ENCODE assay signal across 8 cellular contexts in the genomic region with DNA sequence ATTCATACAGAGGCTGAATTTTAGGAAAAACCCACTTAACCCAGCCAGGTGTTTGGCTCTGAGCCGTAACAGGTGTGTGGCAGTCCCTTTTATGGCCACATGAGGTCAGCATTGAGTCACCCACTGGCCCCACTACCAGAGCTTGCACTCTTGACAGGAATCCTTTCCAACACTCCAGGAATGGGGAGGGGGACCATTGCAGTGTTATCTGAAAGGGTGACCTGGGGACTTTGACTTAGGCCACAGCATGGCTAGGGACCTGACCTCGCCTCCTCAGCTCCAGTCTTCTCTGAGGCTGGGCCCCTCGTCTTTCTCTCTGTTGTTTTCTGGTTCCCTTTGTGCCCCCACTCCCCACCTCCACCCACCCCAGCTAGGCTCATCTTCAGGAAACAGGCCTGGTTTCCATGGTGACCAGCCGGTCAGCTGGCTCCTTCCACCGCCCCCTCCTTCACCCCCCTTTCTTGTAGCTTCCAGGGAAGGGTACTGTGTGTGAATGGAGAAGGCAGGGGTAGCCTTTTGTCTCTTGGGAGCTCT. TPM values are rescaled to one million over a fixed set of nuclear protein-coding genes. Genes with fewer than 3 reads are reported as not detected.
A peak's percentile ranks its signal among the peaks of the same experiment; 100 is the strongest.
DNase-seq lines count a peak whose midpoint lies in the region; ATAC-seq, FAIRE-seq and TF ChIP-seq lines count a peak whose summit lies in the region.

No MANE protein-coding gene starts in this region.

- TF ChIP-seq RAD21 in SK-N-SH (IDR thresholded peaks at IDR 0.05; ENCODE audit: low read length) (peak; percentile 96), K562 (CRISPR knock-in tag; conservative IDR thresholded peaks at IDR 0.05 in 1 of 2, IDR thresholded peaks at IDR 0.05 in 1 of 2) (peak; percentile 82 to 95)

- in situ Hi-C loops in K562 (cut with MboI): loop anchor here (5.0 kb wide), 1 partner anchor 74 kb away; a partner anchor contains a TSS

- no peak overlapping the region for H2AFZ ChIP-seq in KMS-11 (ENCODE audit: low read depth)
- H2AFZ ChIP-seq in SK-N-SH (ENCODE audit: low read depth): no peak overlapping the region
- no peak overlapping the region for H2AFZ ChIP-seq in K562 (ENCODE audit: low read depth, low read length)
- no peak overlapping the region for H2AFZ ChIP-seq in keratinocyte (ENCODE audit: control insufficient read depth, low read length)

- H3K79me2 ChIP-seq in DOHH2 (ENCODE audit: control insufficient read depth, low read length) (peaks cover 19% of the 10 kb centered on the region), KMS-11 (ENCODE audit: insufficient read depth, low read depth) (peaks cover 21% of the 10 kb centered on the region), SK-N-SH (ENCODE audit: insufficient read depth) (peaks cover 14% of the 10 kb centered on the region; the same call in 1 of the 2 replicates), K562 (ENCODE audit: control insufficient read depth, insufficient read depth, low read length) (peaks cover 17% of the 10 kb centered on the region), keratinocyte (ENCODE audit: control insufficient read depth, insufficient read depth, low read length) (peaks cover 17% of the 10 kb centered on the region)

- POLR2A ChIA-PET in SK-N-SH (lab: Yijun Ruan, JAX): interaction anchor here (0.6 to 1.4 kb wide), 6 partner anchors 11 to 119 kb away, joined by 3 to 9 read pairs (median 4); a partner anchor contains a TSS
- POLR2A ChIA-PET in K562 (lab: Yijun Ruan, JAX): interaction anchor here (0.6 to 8.2 kb wide), 16 partner anchors 12 to 639 kb away, joined by 3 to 69 read pairs (median 4); a partner anchor contains a TSS

- TF ChIP-seq POLR2A in K562 (conservative IDR thresholded peaks at IDR 0.05): no peak

- H3K9me1 ChIP-seq in K562 (ENCODE audit: control insufficient read depth, insufficient read depth, low read length) (no peaks in the 10 kb centered on the region), keratinocyte (ENCODE audit: control insufficient read depth, extremely low read depth, insufficient read depth, low read length) (no peaks in the 10 kb centered on the region)

- no peaks in the 10 kb centered on the region for H3K9me2 ChIP-seq in DOHH2 (replicated peaks; ENCODE audit: control insufficient read depth, low read length)
- no peaks in the 10 kb centered on the region for H3K9me2 ChIP-seq in SK-N-SH

- TF ChIP-seq CTCF in DOHH2 (IDR thresholded peaks at IDR 0.05; ENCODE audit: low read depth, low read length, poor library complexity, severe bottlenecking): peak; percentile 96
- TF ChIP-seq CTCF in KMS-11 (conservative IDR thresholded peaks at IDR 0.05; ENCODE audit: low read depth, low read length): peak; percentile 96
- TF ChIP-seq CTCF in SK-N-SH (IDR thresholded peaks at IDR 0.05): peak; percentile 98
- TF ChIP-seq CTCF in K562 (IDR thresholded peaks at IDR 0.05 in 2 of 3, conservative IDR thresholded peaks at IDR 0.05 in 1 of 3; ENCODE audit: insufficient read depth in 2 of 3, low read depth in 1 of 3, low read length in 3 of 3): peak; percentile 94 to 99 (median 97)
- TF ChIP-seq CTCF in keratinocyte (optimal IDR thresholded peaks at IDR 0.05 in 1 of 3, IDR thresholded peaks at IDR 0.05 in 1 of 3, conservative IDR thresholded peaks at IDR 0.05 in 1 of 3; ENCODE audit: extremely low read depth in 1 of 3, insufficient read depth in 2 of 3, low read length in 3 of 3): peak; percentile 94 to 98 (median 94)

- CTCF ChIA-PET in SK-N-SH (lab: Yijun Ruan, JAX): interaction anchor here (0.5 to 9.1 kb wide), 38 partner anchors 10 to 226 kb away, joined by 3 to 238 read pairs (median 4); a partner anchor contains a TSS
- CTCF ChIA-PET in K562 (lab: Yijun Ruan, JAX; ENCODE audit: low intra/inter-chr PET ratio): interaction anchor here (0.7 to 4.6 kb wide), 5 partner anchors 30 to 188 kb away, joined by 3 to 61 read pairs (median 5); no protein-coding TSS in a partner anchor

- H3K27me3 ChIP-seq in DOHH2 (ENCODE audit: control insufficient read depth, low read length): peaks cover 45% of the 10 kb centered on the region
- H3K27me3 ChIP-seq in KMS-11 (ENCODE audit: insufficient read depth, low read depth): peaks cover 35% of the 10 kb centered on the region
- peaks cover 36% of the 10 kb centered on the region for H3K27me3 ChIP-seq in SK-N-SH (ENCODE audit: insufficient read depth)
- peaks cover 33 to 38% of the 10 kb centered on the region in 2 experiments for H3K27me3 ChIP-seq in K562 (ENCODE audit: control insufficient read depth in 2 of 2, insufficient read depth in 2 of 2, low read length in 2 of 2)
- peaks cover 39% of the 10 kb centered on the region for H3K27me3 ChIP-seq in keratinocyte (ENCODE audit: control insufficient read depth, extremely low read depth, insufficient read depth, low read length)

- intact Hi-C loops in K562 (cut with micrococcal nuclease): loop anchor here (1.0 to 5.0 kb wide), 4 partner anchors 36 to 189 kb away; no protein-coding TSS in a partner anchor

- H3K4me3 ChIP-seq in DOHH2 (ENCODE audit: low read length) (no peak overlapping the region), KMS-11 (IDR thresholded peaks at IDR 0.05; ENCODE audit: insufficient read depth, low read depth, low read length) (no peak overlapping the region), SK-N-SH (ENCODE audit: low read depth in 2 of 2, low read length in 1 of 2) (peak overlapping the region in 1 of 2 experiments; percentile 28; a peak in 1 of 4 replicates), K562 (no peak overlapping the region), keratinocyte (ENCODE audit: control insufficient read depth in 2 of 3, extremely low read depth in 1 of 3, insufficient read depth in 2 of 3, low read depth in 1 of 3, low read length in 3 of 3) (no peak overlapping the region)

- H3K9me3 ChIP-seq in DOHH2 (ENCODE audit: control insufficient read depth, insufficient read depth, low read length) (no peaks in the 10 kb centered on the region), SK-N-SH (no peaks in the 10 kb centered on the region), K562 (replicated peaks; ENCODE audit: control insufficient read depth, insufficient read depth, low read depth, low read length) (no peaks in the 10 kb centered on the region), keratinocyte (ENCODE audit: control insufficient read depth, low read depth, low read length) (no peaks in the 10 kb centered on the region)

- no peak overlapping the region for H3K4me2 ChIP-seq in DOHH2 (ENCODE audit: low read length)
- H3K4me2 ChIP-seq in KMS-11: no peak overlapping the region; the same call in 1 of the 2 replicates
- no peak overlapping the region for H3K4me2 ChIP-seq in SK-N-SH
- no peak overlapping the region for H3K4me2 ChIP-seq in K562 (ENCODE audit: insufficient read depth, low read length)
- no peak overlapping the region for H3K4me2 ChIP-seq in keratinocyte (ENCODE audit: control insufficient read depth, extremely low read depth, insufficient read depth, low read depth, low read length)

- H3K27ac ChIP-seq in DOHH2 (ENCODE audit: low read depth, low read length) (no peak overlapping the region), KMS-11 (no peak overlapping the region), SK-N-SH (ENCODE audit: low read depth in 2 of 2, low read length in 1 of 2) (no peak overlapping the region), K562 (ENCODE audit: extremely low read depth, low read depth, low read length) (no peak overlapping the region), keratinocyte (ENCODE audit: control insufficient read depth, insufficient read depth, low read length) (no peak overlapping the region)

- FAIRE-seq in K562 (lab: Jason Lieb, UNC): peak; percentile 92
- FAIRE-seq in keratinocyte (lab: Jason Lieb, UNC): peak; percentile 49

- DNase-seq in SK-N-SH (peak; percentile 75), K562 (ENCODE audit: extremely low read depth in 1 of 4, low spot score in 3 of 4) (peak; percentile 76 to 79 (median 78)), keratinocyte (ENCODE audit: low read depth, low spot score) (no peak)
- peak; percentile 78 for DNase-seq in stimulated activated CD8-positive, alpha-beta memory T cell treated with anti-CD3 and anti-CD28 coated beads, Interleukin-4, amount 100 ng/mL, for 48 hours

- ATAC-seq in K562: peak; percentile 56
- ATAC-seq in HG02840 (IDR thresholded peaks at IDR 0.05; ENCODE audit: low FRiP score, unreplicated experiment): no peak
- ATAC-seq in HG02798 (IDR thresholded peaks at IDR 0.05; ENCODE audit: poor library complexity, unreplicated experiment): no peak

- BruUV-seq in K562 (replicated peaks; lab: Mats Ljungman, UMichigan): no TSS peak

- H3K4me1 ChIP-seq in DOHH2 (ENCODE audit: control insufficient read depth, low read length) (peaks cover 46% of the 10 kb centered on the region), KMS-11 (ENCODE audit: low read depth, poor library complexity, severe bottlenecking) (peaks cover 24% of the 10 kb centered on the region), SK-N-SH (ENCODE audit: control insufficient read depth in 1 of 2, insufficient read depth in 2 of 2, low read depth in 1 of 2, low read length in 1 of 2) (peaks cover 15 to 37% of the 10 kb centered on the region in 2 experiments; a peak in 2 of 4 replicates), K562 (replicated peaks in 1 of 2; ENCODE audit: control insufficient read depth in 2 of 2, insufficient read depth in 2 of 2, low read length in 2 of 2) (peaks cover 15 to 34% of the 10 kb centered on the region in 2 experiments; a peak in 4 of 5 replicates), keratinocyte (ENCODE audit: control insufficient read depth, extremely low read depth, insufficient read depth, low read length) (peaks cover 23% of the 10 kb centered on the region)

- H3K9ac ChIP-seq in KMS-11: no peak overlapping the region
- H3K9ac ChIP-seq in SK-N-SH: no peak overlapping the region
- no peak overlapping the region for H3K9ac ChIP-seq in K562 (ENCODE audit: insufficient read depth in 1 of 2, low read depth in 2 of 2, low read length in 2 of 2)
- no peak overlapping the region for H3K9ac ChIP-seq in keratinocyte (ENCODE audit: control insufficient read depth, extremely low read depth, insufficient read depth, low read length)

- TF ChIP-seq EP300 in SK-N-SH (IDR thresholded peaks at IDR 0.05; ENCODE audit: borderline replicate concordance in 1 of 2, low read depth in 1 of 2, low read length in 1 of 2) (no peak), K562 (IDR thresholded peaks at IDR 0.05; ENCODE audit: low read length) (no peak)

- H4K20me1 ChIP-seq in DOHH2 (ENCODE audit: control insufficient read depth, insufficient read depth, low read depth, low read length) (no peaks in the 10 kb centered on the region), KMS-11 (ENCODE audit: insufficient read depth) (no peaks in the 10 kb centered on the region), SK-N-SH (ENCODE audit: insufficient read depth) (no peaks in the 10 kb centered on the region), K562 (replicated peaks; ENCODE audit: control insufficient read depth, insufficient read depth, low read length) (peaks cover 3% of the 10 kb centered on the region; the same call in 1 of the 2 replicates), keratinocyte (ENCODE audit: control insufficient read depth, extremely low read depth, insufficient read depth, low read length) (peaks cover 3% of the 10 kb centered on the region)

- H3K36me3 ChIP-seq in DOHH2 (ENCODE audit: control insufficient read depth, low read length) (peaks cover 16% of the 10 kb centered on the region), KMS-11 (ENCODE audit: insufficient read depth) (no peaks in the 10 kb centered on the region), SK-N-SH (replicated peaks in 1 of 2; ENCODE audit: control insufficient read depth in 1 of 2, insufficient read depth in 2 of 2, low read length in 1 of 2) (no peaks in the 10 kb centered on the region), K562 (ENCODE audit: control insufficient read depth, insufficient read depth, low read length) (no peaks in the 10 kb centered on the region), keratinocyte (ENCODE audit: control insufficient read depth in 2 of 2, extremely low read depth in 1 of 2, insufficient read depth in 2 of 2, low read length in 2 of 2) (no peaks in the 10 kb centered on the region)

- H3F3A ChIP-seq in DOHH2 (ENCODE audit: control insufficient read depth, insufficient read depth) (peaks cover 22% of the 10 kb centered on the region), SK-N-SH (replicated peaks; ENCODE audit: insufficient read depth) (peaks cover 11% of the 10 kb centered on the region)

- dilution Hi-C loops in keratinocyte (cut with MboI; ENCODE audit: extremely low pct_ligation_motif_present, low sequenced_read_pairs): no loop called here

- WGBS in SK-N-SH (ENCODE audit: low lambda C conversion rate): 21% methylated on average over 5 of the region's 5 CpGs
- 1% methylated on average over 5 of the region's 5 CpGs for WGBS in K562 (ENCODE audit: insufficient coverage, low coverage, missing lambda C conversion rate)

RNA-seq across cellular contexts. Expression of a gene that starts 2.1 kb away (rescaled TPM):
- polyA plus RNA-seq in SK-N-SH (2012; rRNA removed) (0.05 and 0.10 TPM in 2 replicates), K562 (2011; rRNA removed) (not detected in 2 replicates), K562 (2014; fragmentation: Illumina TruSeq; extraction: Trizol) (not detected in 2 replicates), K562 (2014; fragmentation: Nextera tagmentation; extraction: Ambion mirVana) (not detected), K562 (2014; rRNA removed) (not detected in 2 replicates), keratinocyte (not detected in 3 replicates)
- 0.08 and 0.18 TPM in 2 replicates for polyA plus RNA-seq in SK-N-SH (2012; cell fraction: cytosol; rRNA removed)
- polyA plus RNA-seq in SK-N-SH (2012; cell fraction: nucleus; rRNA removed): 0.32 and 0.50 TPM in 2 replicates
- total RNA-seq in K562 (2011; cell fraction: chromatin; rRNA removed; ENCODE audit: low replicate concordance): 0.30 TPM in 1 of 2 replicates, not detected in the other
- under 0.01 and 0.26 TPM in 2 replicates for total RNA-seq in K562 (2011; cell fraction: nucleolus; rRNA removed)
- not detected in 2 replicates for total RNA-seq in K562 (2011; cell fraction: nucleoplasm; rRNA removed)
- total RNA-seq in K562 (2014; rRNA removed) (not detected in 2 replicates), K562 (2014; rRNA removed; fragmentation: Illumina TruSeq; extraction: Trizol) (not detected in 2 replicates), K562 (2015; rRNA removed; fragmentation: Illumina TruSeq; extraction: Trizol) (not detected in 2 replicates), K562 (2021) (not detected in 2 replicates)
- polyA plus RNA-seq in K562 (2011; cell fraction: cytosol; rRNA removed): 0.01 TPM in 1 of 2 replicates, not detected in the other
- polyA plus RNA-seq in K562 (2011; cell fraction: nucleus; rRNA removed): 0.04 TPM in 1 of 2 replicates, not detected in the other
- 0.34 and 0.36 TPM in 2 replicates for polyA plus RNA-seq in K562 (2012)
- polyA minus RNA-seq in K562 (2011; rRNA and poly(A)+ RNA removed): 0.09 TPM in 1 of 2 replicates, not detected in the other
- not detected in 2 replicates for polyA minus RNA-seq in K562 (2011; cell fraction: cytosol; rRNA and poly(A)+ RNA removed)
- polyA minus RNA-seq in K562 (2011; cell fraction: nucleus; rRNA and poly(A)+ RNA removed): not detected in 2 replicates
- polyA plus RNA-seq in keratinocyte (2011; ENCODE audit: low read depth): not detected
- not detected in 2 replicates for polyA plus RNA-seq in keratinocyte (2011; cell fraction: cytosol; rRNA removed)
- not detected in 2 replicates for polyA plus RNA-seq in keratinocyte (2011; cell fraction: nucleus; rRNA removed)
- polyA plus RNA-seq in keratinocyte (2012; ENCODE audit: low replicate concordance): 0.25 TPM in 1 of 2 replicates, not detected in the other
- not detected in 3 replicates for polyA minus RNA-seq in keratinocyte
- polyA minus RNA-seq in keratinocyte (2011; cell fraction: cytosol; rRNA and poly(A)+ RNA removed): not detected
- polyA minus RNA-seq in keratinocyte (2011; cell fraction: nucleus; rRNA and poly(A)+ RNA removed): not detected in 2 replicates

RNA-seq across cellular contexts. Expression of a gene that starts 2.8 kb away (rescaled TPM):
- polyA plus RNA-seq in SK-N-SH (2012; rRNA removed) (5.8 and 6.4 TPM in 2 replicates), K562 (2011; rRNA removed) (11.9 and 12.3 TPM in 2 replicates), K562 (2014; fragmentation: Illumina TruSeq; extraction: Trizol) (10.0 and 12.3 TPM in 2 replicates), K562 (2014; fragmentation: Nextera tagmentation; extraction: Ambion mirVana) (1 to 10 TPM; 2.1 to 2.9 TPM), K562 (2014; rRNA removed) (10.2 and 11.6 TPM in 2 replicates), keratinocyte (5.7 to 7.3 TPM (median 6.5 TPM) in 3 replicates)
- 4.0 and 4.4 TPM in 2 replicates for polyA plus RNA-seq in SK-N-SH (2012; cell fraction: cytosol; rRNA removed)
- 7.8 and 12.0 TPM in 2 replicates for polyA plus RNA-seq in SK-N-SH (2012; cell fraction: nucleus; rRNA removed)
- 10.6 and 17.8 TPM in 2 replicates for total RNA-seq in K562 (2011; cell fraction: chromatin; rRNA removed; ENCODE audit: low replicate concordance)
- total RNA-seq in K562 (2011; cell fraction: nucleolus; rRNA removed): 11.2 and 14.0 TPM in 2 replicates
- total RNA-seq in K562 (2011; cell fraction: nucleoplasm; rRNA removed): 7.4 and 8.2 TPM in 2 replicates
- total RNA-seq in K562 (2014; rRNA removed) (15.7 TPM in 2 replicates), K562 (2014; rRNA removed; fragmentation: Illumina TruSeq; extraction: Trizol) (11.6 and 11.7 TPM in 2 replicates), K562 (2015; rRNA removed; fragmentation: Illumina TruSeq; extraction: Trizol) (14.2 and 14.6 TPM in 2 replicates), K562 (2021) (14.0 and 16.4 TPM in 2 replicates)
- polyA plus RNA-seq in K562 (2011; cell fraction: cytosol; rRNA removed): 10.4 and 28.2 TPM in 2 replicates
- polyA plus RNA-seq in K562 (2011; cell fraction: nucleus; rRNA removed): 9.7 and 14.7 TPM in 2 replicates
- polyA plus RNA-seq in K562 (2012): 11.2 and 13.6 TPM in 2 replicates
- 8.3 and 9.5 TPM in 2 replicates for polyA minus RNA-seq in K562 (2011; rRNA and poly(A)+ RNA removed)
- polyA minus RNA-seq in K562 (2011; cell fraction: cytosol; rRNA and poly(A)+ RNA removed): 9.4 and 10.1 TPM in 2 replicates
- 12.0 and 12.9 TPM in 2 replicates for polyA minus RNA-seq in K562 (2011; cell fraction: nucleus; rRNA and poly(A)+ RNA removed)
- 35.8 TPM for polyA plus RNA-seq in keratinocyte (2011; ENCODE audit: low read depth)
- 7.2 and 8.8 TPM in 2 replicates for polyA plus RNA-seq in keratinocyte (2011; cell fraction: cytosol; rRNA removed)
- polyA plus RNA-seq in keratinocyte (2011; cell fraction: nucleus; rRNA removed): 9.3 and 9.9 TPM in 2 replicates
- 8.9 and 12.1 TPM in 2 replicates for polyA plus RNA-seq in keratinocyte (2012; ENCODE audit: low replicate concordance)
- polyA minus RNA-seq in keratinocyte: 4.1 to 5.6 TPM (median 5.1 TPM) in 3 replicates
- 12.7 TPM for polyA minus RNA-seq in keratinocyte (2011; cell fraction: cytosol; rRNA and poly(A)+ RNA removed)
- polyA minus RNA-seq in keratinocyte (2011; cell fraction: nucleus; rRNA and poly(A)+ RNA removed): 3.7 and 5.3 TPM in 2 replicates

RNA-seq across cellular contexts. Expression of a gene that starts 10.8 kb away (rescaled TPM):
- 125 and 163 TPM in 2 replicates for polyA plus RNA-seq in SK-N-SH (2012; rRNA removed)
- polyA plus RNA-seq in SK-N-SH (2012; cell fraction: cytosol; rRNA removed): 69.7 and 109 TPM in 2 replicates
- 108 and 123 TPM in 2 replicates for polyA plus RNA-seq in SK-N-SH (2012; cell fraction: nucleus; rRNA removed)
- total RNA-seq in K562 (2011; cell fraction: chromatin; rRNA removed; ENCODE audit: low replicate concordance): 26.7 and 95.0 TPM in 2 replicates
- total RNA-seq in K562 (2011; cell fraction: nucleolus; rRNA removed): 138 and 143 TPM in 2 replicates
- total RNA-seq in K562 (2011; cell fraction: nucleoplasm; rRNA removed): 89.1 and 89.6 TPM in 2 replicates
- 43.6 and 59.3 TPM in 2 replicates for total RNA-seq in K562 (2014; rRNA removed)
- total RNA-seq in K562 (2014; rRNA removed; fragmentation: Illumina TruSeq; extraction: Trizol): 31.1 and 38.8 TPM in 2 replicates
- total RNA-seq in K562 (2015; rRNA removed; fragmentation: Illumina TruSeq; extraction: Trizol): 46.0 and 47.1 TPM in 2 replicates
- 53.1 and 54.3 TPM in 2 replicates for total RNA-seq in K562 (2021)
- 50.8 and 53.9 TPM in 2 replicates for polyA plus RNA-seq in K562 (2011; rRNA removed)
- 78.9 and 125 TPM in 2 replicates for polyA plus RNA-seq in K562 (2011; cell fraction: cytosol; rRNA removed)
- 67.9 and 76.7 TPM in 2 replicates for polyA plus RNA-seq in K562 (2011; cell fraction: nucleus; rRNA removed)
- polyA plus RNA-seq in K562 (2012): 57.9 and 70.2 TPM in 2 replicates
- polyA plus RNA-seq in K562 (2014; fragmentation: Illumina TruSeq; extraction: Trizol): 57.6 and 58.9 TPM in 2 replicates
- polyA plus RNA-seq in K562 (2014; fragmentation: Nextera tagmentation; extraction: Ambion mirVana): 10 to 100 TPM; 14.5 to 19.2 TPM
- polyA plus RNA-seq in K562 (2014; rRNA removed): 59.1 and 61.8 TPM in 2 replicates
- 23.7 and 34.2 TPM in 2 replicates for polyA minus RNA-seq in K562 (2011; rRNA and poly(A)+ RNA removed)
- 21.6 and 21.9 TPM in 2 replicates for polyA minus RNA-seq in K562 (2011; cell fraction: cytosol; rRNA and poly(A)+ RNA removed)
- 19.0 and 20.8 TPM in 2 replicates for polyA minus RNA-seq in K562 (2011; cell fraction: nucleus; rRNA and poly(A)+ RNA removed)
- polyA plus RNA-seq in keratinocyte: 69.9 to 118 TPM (median 103 TPM) in 3 replicates
- polyA plus RNA-seq in keratinocyte (2011; ENCODE audit: low read depth): 11.2 TPM
- polyA plus RNA-seq in keratinocyte (2011; cell fraction: cytosol; rRNA removed): 59.9 and 66.5 TPM in 2 replicates
- polyA plus RNA-seq in keratinocyte (2011; cell fraction: nucleus; rRNA removed): 122 and 149 TPM in 2 replicates
- polyA plus RNA-seq in keratinocyte (2012; ENCODE audit: low replicate concordance): 43.9 and 70.5 TPM in 2 replicates
- polyA minus RNA-seq in keratinocyte: 66.7 to 107 TPM (median 100 TPM) in 3 replicates
- 81.3 TPM for polyA minus RNA-seq in keratinocyte (2011; cell fraction: cytosol; rRNA and poly(A)+ RNA removed)
- polyA minus RNA-seq in keratinocyte (2011; cell fraction: nucleus; rRNA and poly(A)+ RNA removed): 64.0 and 74.9 TPM in 2 replicates

RNA-seq across cellular contexts. Expression of a gene that starts 21.3 kb away (rescaled TPM):
- polyA plus RNA-seq in SK-N-SH (2012; rRNA removed) (843 and 1,069 TPM in 2 replicates), K562 (2011; rRNA removed) (2,356 and 2,496 TPM in 2 replicates), K562 (2014; fragmentation: Illumina TruSeq; extraction: Trizol) (3,149 and 3,358 TPM in 2 replicates), K562 (2014; fragmentation: Nextera tagmentation; extraction: Ambion mirVana) (1,000 to 10,000 TPM; 1,975 to 2,865 TPM), K562 (2014; rRNA removed) (1,691 and 1,780 TPM in 2 replicates), keratinocyte (653 to 1,215 TPM (median 1,089 TPM) in 3 replicates)
- polyA plus RNA-seq in SK-N-SH (2012; cell fraction: cytosol; rRNA removed): 915 and 1,057 TPM in 2 replicates
- 744 and 797 TPM in 2 replicates for polyA plus RNA-seq in SK-N-SH (2012; cell fraction: nucleus; rRNA removed)
- total RNA-seq in K562 (2011; cell fraction: chromatin; rRNA removed; ENCODE audit: low replicate concordance): 266 and 322 TPM in 2 replicates
- total RNA-seq in K562 (2011; cell fraction: nucleolus; rRNA removed): 268 and 275 TPM in 2 replicates
- 328 and 337 TPM in 2 replicates for total RNA-seq in K562 (2011; cell fraction: nucleoplasm; rRNA removed)
- total RNA-seq in K562 (2014; rRNA removed) (2,052 and 2,390 TPM in 2 replicates), K562 (2014; rRNA removed; fragmentation: Illumina TruSeq; extraction: Trizol) (2,633 and 2,824 TPM in 2 replicates), K562 (2015; rRNA removed; fragmentation: Illumina TruSeq; extraction: Trizol) (2,220 and 2,262 TPM in 2 replicates), K562 (2021) (2,162 and 2,174 TPM in 2 replicates)
- polyA plus RNA-seq in K562 (2011; cell fraction: cytosol; rRNA removed): 1,126 and 1,804 TPM in 2 replicates
- 568 and 703 TPM in 2 replicates for polyA plus RNA-seq in K562 (2011; cell fraction: nucleus; rRNA removed)
- 1,146 and 2,065 TPM in 2 replicates for polyA plus RNA-seq in K562 (2012)
- 2,497 and 2,549 TPM in 2 replicates for polyA minus RNA-seq in K562 (2011; rRNA and poly(A)+ RNA removed)
- polyA minus RNA-seq in K562 (2011; cell fraction: cytosol; rRNA and poly(A)+ RNA removed): 1,081 and 1,374 TPM in 2 replicates
- 111 and 287 TPM in 2 replicates for polyA minus RNA-seq in K562 (2011; cell fraction: nucleus; rRNA and poly(A)+ RNA removed)
- polyA plus RNA-seq in keratinocyte (2011; ENCODE audit: low read depth): 852 TPM
- 773 and 930 TPM in 2 replicates for polyA plus RNA-seq in keratinocyte (2011; cell fraction: cytosol; rRNA removed)
- 1,009 and 1,163 TPM in 2 replicates for polyA plus RNA-seq in keratinocyte (2011; cell fraction: nucleus; rRNA removed)
- polyA plus RNA-seq in keratinocyte (2012; ENCODE audit: low replicate concordance): 801 and 914 TPM in 2 replicates
- 444 to 942 TPM (median 851 TPM) in 3 replicates for polyA minus RNA-seq in keratinocyte
- 482 TPM for polyA minus RNA-seq in keratinocyte (2011; cell fraction: cytosol; rRNA and poly(A)+ RNA removed)
- polyA minus RNA-seq in keratinocyte (2011; cell fraction: nucleus; rRNA and poly(A)+ RNA removed): 369 and 581 TPM in 2 replicates

RNA-seq across cellular contexts. Expression of a gene that starts 44.8 kb away (rescaled TPM):
- 44.5 and 49.7 TPM in 2 replicates for polyA plus RNA-seq in SK-N-SH (2012; rRNA removed)
- 23.7 and 34.3 TPM in 2 replicates for polyA plus RNA-seq in SK-N-SH (2012; cell fraction: cytosol; rRNA removed)
- 72.9 and 74.9 TPM in 2 replicates for polyA plus RNA-seq in SK-N-SH (2012; cell fraction: nucleus; rRNA removed)
- 171 and 379 TPM in 2 replicates for total RNA-seq in K562 (2011; cell fraction: chromatin; rRNA removed; ENCODE audit: low replicate concordance)
- 331 and 348 TPM in 2 replicates for total RNA-seq in K562 (2011; cell fraction: nucleolus; rRNA removed)
- 305 and 360 TPM in 2 replicates for total RNA-seq in K562 (2011; cell fraction: nucleoplasm; rRNA removed)
- total RNA-seq in K562 (2014; rRNA removed): 57.7 and 89.5 TPM in 2 replicates
- 32.8 and 35.3 TPM in 2 replicates for total RNA-seq in K562 (2014; rRNA removed; fragmentation: Illumina TruSeq; extraction: Trizol)
- total RNA-seq in K562 (2015; rRNA removed; fragmentation: Illumina TruSeq; extraction: Trizol): 43.2 and 44.3 TPM in 2 replicates
- total RNA-seq in K562 (2021): 103 and 107 TPM in 2 replicates
- polyA plus RNA-seq in K562 (2011; rRNA removed): 148 and 204 TPM in 2 replicates
- 291 and 372 TPM in 2 replicates for polyA plus RNA-seq in K562 (2011; cell fraction: cytosol; rRNA removed)
- polyA plus RNA-seq in K562 (2011; cell fraction: nucleus; rRNA removed): 496 and 544 TPM in 2 replicates
- 90.3 and 112 TPM in 2 replicates for polyA plus RNA-seq in K562 (2012)
- 136 and 170 TPM in 2 replicates for polyA plus RNA-seq in K562 (2014; fragmentation: Illumina TruSeq; extraction: Trizol)
- 10 to 100 TPM; 18.9 to 42.0 TPM for polyA plus RNA-seq in K562 (2014; fragmentation: Nextera tagmentation; extraction: Ambion mirVana)
- polyA plus RNA-seq in K562 (2014; rRNA removed): 140 and 147 TPM in 2 replicates
- polyA minus RNA-seq in K562 (2011; rRNA and poly(A)+ RNA removed): 119 and 153 TPM in 2 replicates
- 67.5 and 84.3 TPM in 2 replicates for polyA minus RNA-seq in K562 (2011; cell fraction: cytosol; rRNA and poly(A)+ RNA removed)
- polyA minus RNA-seq in K562 (2011; cell fraction: nucleus; rRNA and poly(A)+ RNA removed): 71.0 and 95.0 TPM in 2 replicates
- polyA plus RNA-seq in keratinocyte: 51.0 to 69.8 TPM (median 55.3 TPM) in 3 replicates
- polyA plus RNA-seq in keratinocyte (2011; ENCODE audit: low read depth): 5.1 TPM
- polyA plus RNA-seq in keratinocyte (2011; cell fraction: cytosol; rRNA removed): 29.3 and 31.8 TPM in 2 replicates
- polyA plus RNA-seq in keratinocyte (2011; cell fraction: nucleus; rRNA removed): 81.3 and 83.5 TPM in 2 replicates
- 21.2 and 44.8 TPM in 2 replicates for polyA plus RNA-seq in keratinocyte (2012; ENCODE audit: low replicate concordance)
- polyA minus RNA-seq in keratinocyte: 78.3 to 107 TPM (median 93.2 TPM) in 3 replicates
- polyA minus RNA-seq in keratinocyte (2011; cell fraction: cytosol; rRNA and poly(A)+ RNA removed): 54.3 TPM
- 31.4 and 37.5 TPM in 2 replicates for polyA minus RNA-seq in keratinocyte (2011; cell fraction: nucleus; rRNA and poly(A)+ RNA removed)
